Comparison of ENCODE assay signal across 8 cellular contexts in the genomic region with DNA sequence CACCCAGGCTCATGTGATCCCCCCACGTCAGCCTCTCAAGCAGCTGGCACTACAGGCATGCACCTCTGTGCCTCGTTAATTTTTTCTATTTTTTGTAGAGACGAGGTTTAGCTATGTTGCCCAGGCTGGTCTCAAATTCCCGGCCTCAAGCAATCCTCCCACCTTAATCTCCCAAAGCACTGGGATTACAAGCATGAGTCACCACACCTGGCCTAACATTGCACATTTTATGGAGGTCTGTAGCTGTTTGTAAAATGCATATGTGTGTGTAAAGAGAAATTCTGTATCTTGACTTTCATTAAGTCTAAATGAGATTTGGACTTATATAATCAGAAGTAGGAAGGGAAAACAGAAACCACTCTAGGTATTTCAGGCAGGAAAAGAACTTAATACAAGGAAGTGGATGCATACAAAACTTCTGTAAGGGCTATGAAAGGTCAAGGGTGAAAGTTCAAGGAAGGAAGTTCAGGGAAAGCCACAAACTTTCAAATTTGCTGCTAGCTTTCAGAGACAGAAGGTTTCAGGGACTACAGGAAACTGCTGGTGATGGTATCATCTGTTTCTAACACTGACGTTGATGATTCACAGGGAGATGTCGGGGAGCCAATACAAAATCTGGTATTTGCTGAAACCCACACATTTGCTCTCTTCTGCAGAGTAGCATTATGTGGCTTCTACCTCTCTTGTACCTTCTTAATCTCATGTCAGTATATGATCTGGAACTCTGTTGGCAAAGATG.
DNase-seq lines count a peak whose midpoint lies in the region; ATAC-seq, FAIRE-seq and TF ChIP-seq lines count a peak whose summit lies in the region.

No MANE protein-coding gene starts in this region.

- no peaks in the 10 kb centered on the region for H3K27me3 Mint-ChIP-seq in activated CD4-positive, alpha-beta T cell treated with anti-CD3 and anti-CD28 coated beads, Interleukin-2, amount 10 ng/mL, durations not matched to agents 7 days and 5 days
- H3K27me3 Mint-ChIP-seq in H9 (ENCODE audit: low read depth) (no peaks in the 10 kb centered on the region; the same call in 1 of the 2 replicates), endodermal cell (ENCODE audit: insufficient read depth) (no peaks in the 10 kb centered on the region)

- H3K79me1 ChIP-seq in H9 (ENCODE audit: insufficient read depth, low read depth, low read length, poor library complexity, severe bottlenecking), result no peaks in the 10 kb centered on the region

- DNase-seq in EL (peak; percentile 65), H9 (no peak), endodermal cell (no peak), H54 (ENCODE audit: insufficient read length, low spot score) (no peak)
- DNase-seq in activated CD4-positive, alpha-beta T cell treated with anti-CD3 and anti-CD28 coated beads, Interleukin-2, amount 10 ng/mL, durations not matched to agents 7 days and 5 days, result peak; percentile 51

- no peak for TF ChIP-seq POLR2A in H54 (IDR thresholded peaks at IDR 0.05; ENCODE audit: low read depth, low read length)

- CTCF ChIA-PET in activated CD4-positive, alpha-beta T cell treated with anti-CD3 and anti-CD28 coated beads, Interleukin-2, amount 10 ng/mL, durations not matched to agents 7 days and 5 days (lab: Charles Lee), result interaction anchor here (1.0 to 1.3 kb wide), 3 partner anchors 10 to 65 kb away, joined by 3 to 5 read pairs (median 4); no protein-coding TSS in a partner anchor

- no peaks in the 10 kb centered on the region for H3K79me2 ChIP-seq in H9 (ENCODE audit: insufficient read depth, low read length)

- H3K4me3 ChIP-seq in mucosa of rectum (ENCODE audit: low read length in 2 of 2), result no peak overlapping the region
- H3K4me3 ChIP-seq in endodermal cell (ENCODE audit: low read length), result no peak overlapping the region

- H3K9ac ChIP-seq in mucosa of rectum (ENCODE audit: low read depth in 1 of 2, low read length in 2 of 2), result no peak overlapping the region
- H3K9ac ChIP-seq in H9 (ENCODE audit: extremely low read depth, insufficient read length, low read length), result no peak overlapping the region
- no peak overlapping the region for H3K9ac ChIP-seq in endodermal cell (ENCODE audit: extremely low read depth, low read length, poor library complexity, severe bottlenecking)

- no peak overlapping the region for H4K8ac ChIP-seq in H9 (replicated peaks; ENCODE audit: insufficient read length, low read depth, low read length)

- H3K4me1 ChIP-seq in mucosa of rectum (ENCODE audit: control insufficient read depth in 2 of 2, insufficient read depth in 2 of 2, low read length in 2 of 2) (peaks cover 13 to 29% of the 10 kb centered on the region in 2 donors), H9 (ENCODE audit: insufficient read depth, low read length) (no peaks in the 10 kb centered on the region), endodermal cell (ENCODE audit: control insufficient read depth, insufficient read depth, low read length) (peaks cover 7% of the 10 kb centered on the region)

- no peak overlapping the region for H2BK15ac ChIP-seq in H9 (ENCODE audit: low read depth, low read length)

- H2AK5ac ChIP-seq in H9 (ENCODE audit: insufficient read length, low read length), result no peak overlapping the region

- no peak overlapping the region for H2AFZ ChIP-seq in H9 (ENCODE audit: low read length)

- no peak overlapping the region for H4K5ac ChIP-seq in H9 (ENCODE audit: insufficient read length, low read depth, low read length)

- TF ChIP-seq CTCF in H9 (conservative IDR thresholded peaks at IDR 0.05) (no peak), endodermal cell (conservative IDR thresholded peaks at IDR 0.05) (no peak)

- no peak overlapping the region for H3K4ac ChIP-seq in H9 (ENCODE audit: low read depth, low read length)

- peaks cover 34% of the 10 kb centered on the region for H3K4me1 Mint-ChIP-seq in activated CD4-positive, alpha-beta T cell treated with anti-CD3 and anti-CD28 coated beads, Interleukin-2, amount 10 ng/mL, durations not matched to agents 7 days and 5 days
- H3K4me1 Mint-ChIP-seq in H9, result peaks cover 4 to 11% of the 10 kb centered on the region in 2 experiments; a peak in 2 of 4 replicates
- H3K4me1 Mint-ChIP-seq in endodermal cell, result peaks cover 15% of the 10 kb centered on the region

- H2BK12ac ChIP-seq in H9 (ENCODE audit: insufficient read length, low read depth, low read length), result no peak overlapping the region

- ATAC-seq in GM19468 (IDR thresholded peaks at IDR 0.05; ENCODE audit: extremely low read depth, unreplicated experiment) (peak; percentile 70), HG03457 (IDR thresholded peaks at IDR 0.05; ENCODE audit: unreplicated experiment) (peak; percentile 73)

- H3K9me3 ChIP-seq in mucosa of rectum (ENCODE audit: control insufficient read depth in 2 of 2, low read length in 2 of 2) (no peaks in the 10 kb centered on the region), H9 (ENCODE audit: control insufficient read depth, low read depth, low read length) (no peaks in the 10 kb centered on the region), endodermal cell (ENCODE audit: control insufficient read depth, low read length) (no peaks in the 10 kb centered on the region)

- H3K27me3 ChIP-seq in mucosa of rectum (ENCODE audit: control insufficient read depth in 2 of 2, insufficient read depth in 2 of 2, low read length in 2 of 2) (no peaks in the 10 kb centered on the region), H9 (ENCODE audit: insufficient read depth, low read length) (no peaks in the 10 kb centered on the region), endodermal cell (ENCODE audit: control insufficient read depth, insufficient read depth, low read length, poor library complexity, severe bottlenecking) (no peaks in the 10 kb centered on the region)

- H4K91ac ChIP-seq in H9 (ENCODE audit: insufficient read length, low read depth, low read length), result no peak overlapping the region

- peak overlapping the region; percentile 50 for H3K27ac Mint-ChIP-seq in activated CD4-positive, alpha-beta T cell treated with anti-CD3 and anti-CD28 coated beads, Interleukin-2, amount 10 ng/mL, durations not matched to agents 7 days and 5 days
- H3K27ac Mint-ChIP-seq in H9, result no peak overlapping the region
- H3K27ac Mint-ChIP-seq in endodermal cell, result no peak overlapping the region

- no peak overlapping the region for H3K14ac ChIP-seq in H9 (ENCODE audit: insufficient read depth, low read length)

- H3K18ac ChIP-seq in H9 (ENCODE audit: insufficient read length, low read depth, low read length), result no peak overlapping the region

- H3K36me3 Mint-ChIP-seq in activated CD4-positive, alpha-beta T cell treated with anti-CD3 and anti-CD28 coated beads, Interleukin-2, amount 10 ng/mL, durations not matched to agents 7 days and 5 days (ENCODE audit: low read depth), result no peaks in the 10 kb centered on the region
- H3K36me3 Mint-ChIP-seq in H9 (ENCODE audit: insufficient read depth in 1 of 3, low read depth in 3 of 3) (no peaks in the 10 kb centered on the region; a peak in 1 of 7 replicates), endodermal cell (ENCODE audit: low read depth) (no peaks in the 10 kb centered on the region)

- POLR2A ChIA-PET in activated CD4-positive, alpha-beta T cell treated with anti-CD3 and anti-CD28 coated beads, Interleukin-2, amount 10 ng/mL, durations not matched to agents 7 days and 5 days (lab: Charles Lee), result no interaction called here

- no peak for FAIRE-seq in H54 (lab: Jason Lieb, UNC)

- H3K23me2 ChIP-seq in H9 (ENCODE audit: insufficient read length, low read depth, low read length, poor library complexity, severe bottlenecking), result no peaks in the 10 kb centered on the region

- H3K9me3 Mint-ChIP-seq in activated CD4-positive, alpha-beta T cell treated with anti-CD3 and anti-CD28 coated beads, Interleukin-2, amount 10 ng/mL, durations not matched to agents 7 days and 5 days, result no peaks in the 10 kb centered on the region
- H3K9me3 Mint-ChIP-seq in H9 (no peaks in the 10 kb centered on the region), endodermal cell (no peaks in the 10 kb centered on the region)

- WGBS in H9 (ENCODE audit: extremely low coverage, insufficient read length, low lambda C conversion rate), result no CpG with 5 or more reads among the region's 6 CpGs
- 92 to 100% methylated on average over 5 to 6 of the region's 6 CpGs for WGBS in endodermal cell (ENCODE audit: insufficient coverage in 1 of 2, insufficient read length in 1 of 2), 2 experiments

- H3K56ac ChIP-seq in H9 (ENCODE audit: insufficient read length, low read depth, low read length), result no peak overlapping the region

- H3T11ph ChIP-seq in H9 (ENCODE audit: low read length), result no peak overlapping the region

- H3K27ac ChIP-seq in mucosa of rectum (ENCODE audit: low read depth in 2 of 2, low read length in 2 of 2) (peak overlapping the region; percentile 32), H9 (ENCODE audit: insufficient read length, low read depth, low read length) (no peak overlapping the region), endodermal cell (ENCODE audit: low read depth, low read length) (no peak overlapping the region)

- H3K4me2 ChIP-seq in H9 (ENCODE audit: insufficient read depth, insufficient read length, low read length), result no peak overlapping the region

- H2BK120ac ChIP-seq in H9 (ENCODE audit: low read depth, low read length, poor library complexity, severe bottlenecking), result no peak overlapping the region

- H3K23ac ChIP-seq in H9 (ENCODE audit: insufficient read length, low read depth, low read length), result no peak overlapping the region

- H2BK5ac ChIP-seq in H9 (ENCODE audit: insufficient read length, low read length), result no peak overlapping the region

- no peak overlapping the region for H3K4me3 Mint-ChIP-seq in activated CD4-positive, alpha-beta T cell treated with anti-CD3 and anti-CD28 coated beads, Interleukin-2, amount 10 ng/mL, durations not matched to agents 7 days and 5 days
- H3K4me3 Mint-ChIP-seq in H9 (no peak overlapping the region), endodermal cell (no peak overlapping the region)

- H3K36me3 ChIP-seq in mucosa of rectum (ENCODE audit: control insufficient read depth in 2 of 2, insufficient read depth in 2 of 2, low read length in 2 of 2) (no peaks in the 10 kb centered on the region), endodermal cell (ENCODE audit: control insufficient read depth, insufficient read depth, low read length) (no peaks in the 10 kb centered on the region)

- no peaks in the 10 kb centered on the region for H4K20me1 ChIP-seq in H9 (ENCODE audit: control insufficient read depth, insufficient read depth, insufficient read length)

- no peak overlapping the region for H2BK20ac ChIP-seq in H9 (ENCODE audit: low read depth, low read length, poor library complexity, severe bottlenecking)

Comparison
In these comparisons a context has a peak if more than half of its experiments do, and no peak if none do; other contexts are left out.
1. DNase-seq: peak in EL (single experiment) and activated CD4-positive, alpha-beta T cell treated with anti-CD3 and anti-CD28 coated beads, Interleukin-2, amount 10 ng/mL, durations not matched to agents 7 days and 5 days (single experiment); none in H9 (single experiment), endodermal cell (single experiment) and H54 (single experiment).
2. H3K27ac ChIP-seq: peak in mucosa of rectum (2 of 2); none in H9 (single experiment) and endodermal cell (single experiment).